ENCODE assay signal across 12 cellular contexts in genomic region chr22:37749831-37750595, GRCh38. TPM values are rescaled to one million over a fixed set of nuclear protein-coding genes. Genes with fewer than 3 reads are reported as not detected.
DNase-seq lines count a peak whose midpoint lies in the region; ATAC-seq and TF ChIP-seq lines count a peak whose summit lies in the region.
"Had no signal": no experiment of that assay in that cellular context is flagged by ENCODE, and none has a peak within 500 bp of the region (broad histone marks: within the 10 kb centered on the region; RNA-seq: fewer than 3 reads in every experiment).

No MANE protein-coding gene starts in this region.

- H3K36me3 Mint-ChIP-seq in CD14-positive monocyte: peaks cover 27 to 62% of the 10 kb centered on the region in 2 donors

- peaks cover 10% of the 10 kb centered on the region for H3K79me2 ChIP-seq in parathyroid adenoma

- TF ChIP-seq CTCF in CD14-positive monocyte (IDR thresholded peaks at IDR 0.05) (no peak), ascending aorta (IDR thresholded peaks at IDR 0.05) (no peak), foreskin keratinocyte (conservative IDR thresholded peaks at IDR 0.05) (no peak), parathyroid adenoma (IDR thresholded peaks at IDR 0.05) (no peak), A673 (conservative IDR thresholded peaks at IDR 0.05; ENCODE audit: low read depth, low read length) (no peak)

- no peak overlapping the region for H3K4me3 Mint-ChIP-seq in CD14-positive monocyte

- CTCF ChIA-PET in A673 (lab: Charles Lee): no interaction called here

- peak overlapping the region; percentile 99 for H3K4me2 ChIP-seq in parathyroid adenoma (ENCODE audit: low read length)

- H3K27me3 ChIP-seq in ascending aorta: no peaks in the 10 kb centered on the region
- H3K27me3 ChIP-seq in foreskin keratinocyte: no peaks in the 10 kb centered on the region
- H3K27me3 ChIP-seq in parathyroid adenoma (ENCODE audit: control insufficient read depth, insufficient read depth, low read length): no peaks in the 10 kb centered on the region
- no peaks in the 10 kb centered on the region for H3K27me3 ChIP-seq in A673 (replicated peaks; ENCODE audit: insufficient read depth, low read depth, low read length, poor library complexity)

- POLR2A ChIA-PET in A673 (lab: Charles Lee; ENCODE audit: low non-redundant PET): interaction anchor here (0.6 kb wide), 1 partner anchor 158 kb away, joined by 3 read pairs; no protein-coding TSS in a partner anchor

- H3K4me1 ChIP-seq in ascending aorta: peaks cover 47 to 66% of the 10 kb centered on the region in 2 donors
- peaks cover 37% of the 10 kb centered on the region for H3K4me1 ChIP-seq in foreskin keratinocyte
- peaks cover 36% of the 10 kb centered on the region for H3K4me1 ChIP-seq in parathyroid adenoma
- peaks cover 17% of the 10 kb centered on the region for H3K4me1 ChIP-seq in A673 (ENCODE audit: insufficient read depth, low read length, poor library complexity, severe bottlenecking)

- H3K9me3 ChIP-seq in ascending aorta (no peaks in the 10 kb centered on the region), parathyroid adenoma (ENCODE audit: control insufficient read depth, low read length) (no peaks in the 10 kb centered on the region), A673 (ENCODE audit: low read depth, low read length, poor library complexity, severe bottlenecking) (no peaks in the 10 kb centered on the region)

- peak; percentile 24 for ATAC-seq in foreskin keratinocyte
- no peak for ATAC-seq in GM21390 (IDR thresholded peaks at IDR 0.05; ENCODE audit: unreplicated experiment)
- no peak for ATAC-seq in GM18909 (IDR thresholded peaks at IDR 0.05; ENCODE audit: poor library complexity, unreplicated experiment)

- peaks cover 5% of the 10 kb centered on the region in 2 donors for H3K36me3 ChIP-seq in ascending aorta
- no peaks in the 10 kb centered on the region for H3K36me3 ChIP-seq in parathyroid adenoma (ENCODE audit: control insufficient read depth, insufficient read depth, low read length)
- H3K36me3 ChIP-seq in A673 (ENCODE audit: insufficient read depth, low read length, poor library complexity, severe bottlenecking): peaks cover 8% of the 10 kb centered on the region

- intact Hi-C loops in CD14-positive monocyte (cut with micrococcal nuclease) (loop anchor here (5.0 to 10.0 kb wide), 3 partner anchors 53 to 95 kb away; partner anchors contain the start of genes ANKRD54 (in 1 of the 2), EIF3L (in 1 of the 2), LGALS1 (in 1 of the 2) and TRIOBP (in 1 of the 2)), ascending aorta (cut with DNase I) (no loop called here), A673 (cut with micrococcal nuclease; ENCODE audit: unreplicated experiment) (no loop called here)

- no peak overlapping the region for H3K9ac ChIP-seq in parathyroid adenoma

- H2AFZ ChIP-seq in parathyroid adenoma: peak overlapping the region; percentile 28

- peak overlapping the region; percentile 80 to 82 for H3K27ac ChIP-seq in ascending aorta
- H3K27ac ChIP-seq in foreskin keratinocyte: no peak overlapping the region
- H3K27ac ChIP-seq in parathyroid adenoma: peak overlapping the region; percentile 93
- no peak overlapping the region for H3K27ac ChIP-seq in A673 (ENCODE audit: low read depth, low read length, poor library complexity, severe bottlenecking)
- H3K27ac ChIP-seq: C4-2B had no signal

- no peak overlapping the region for H3K4me3 ChIP-seq in ascending aorta
- peak overlapping the region; percentile 7 for H3K4me3 ChIP-seq in parathyroid adenoma (ENCODE audit: low read depth, low read length)
- H3K4me3 ChIP-seq in A673 (ENCODE audit: low read depth, low read length, poor library complexity, severe bottlenecking): no peak overlapping the region

- BruUV-seq in A673 (replicated peaks; lab: Mats Ljungman, UMichigan): no TSS peak

- H3K27me3 Mint-ChIP-seq in CD14-positive monocyte (ENCODE audit: low read depth in 3 of 3): peaks cover 0 to 1% (median 0%) of the 10 kb centered on the region in 3 donors

- DNase-seq in CD14-positive monocyte (ENCODE audit: low spot score): no peak
- no peak for DNase-seq in ascending aorta (ENCODE audit: low spot score in 2 of 2)
- peak; percentile 91 to 95 for DNase-seq in foreskin keratinocyte
- DNase-seq in NCI-H1417 treated with DMSO at 0.1 percent for 48 hours (lab: John Stamatoyannopoulos, UW): no peak
- DNase-seq in A673 (ENCODE audit: low spot score): no peak
- DNase-seq: activated effector memory CD4-positive, alpha-beta T cell treated with Interleukin-2 at 50 U/mL for 16 hours; H7; NCI-H524 had no signal

- H3K27ac Mint-ChIP-seq in CD14-positive monocyte: peak overlapping the region in 4 of 7 donors; percentile 14 to 78 (median 49)

- no peaks in the 10 kb centered on the region for H3K9me3 Mint-ChIP-seq in CD14-positive monocyte

- peaks cover 29% of the 10 kb centered on the region for H3K4me1 Mint-ChIP-seq in CD14-positive monocyte

RNA-seq across cellular contexts. Expression of gene TRIOBP, which starts 53.2 kb away (rescaled TPM):
- polyA plus RNA-seq in CD14-positive monocyte: 10 to 100 TPM; 43.0 to 46.6 TPM
- total RNA-seq in ascending aorta: 253 TPM
- 35.1 and 36.7 TPM in 2 replicates for total RNA-seq in foreskin keratinocyte
- polyA plus RNA-seq in foreskin keratinocyte: 23.6 and 26.8 TPM in 2 replicates
- total RNA-seq in A673 (2021): 28.7 and 35.1 TPM in 2 replicates

RNA-seq across cellular contexts. Expression of gene GCAT, which starts 57.7 kb away (rescaled TPM):
- 1 to 10 TPM; 1.1 to 1.9 TPM for polyA plus RNA-seq in CD14-positive monocyte
- total RNA-seq in ascending aorta: 4.5 TPM
- 17.5 and 20.1 TPM in 2 replicates for total RNA-seq in foreskin keratinocyte
- 20.8 and 22.9 TPM in 2 replicates for polyA plus RNA-seq in foreskin keratinocyte
- 21.4 and 28.5 TPM in 2 replicates for total RNA-seq in A673 (2021)

Comparison
In these comparisons a context has a peak if more than half of its experiments do, and no peak if none do; other contexts are left out.
1. DNase-seq: peak in foreskin keratinocyte (2 of 2); none in CD14-positive monocyte (single experiment), ascending aorta (0 of 2), NCI-H1417 treated with DMSO at 0.1 percent for 48 hours (single experiment) and A673 (single experiment).
2. H3K27ac ChIP-seq: peak in ascending aorta (2 of 2) and parathyroid adenoma (single experiment); none in foreskin keratinocyte (single experiment) and A673 (single experiment).
3. intact Hi-C loops: an anchor here in CD14-positive monocyte (5.0 to 10.0 kb wide); none called in ascending aorta and A673.